ENCODE assay signal across 24 cellular contexts in genomic region chr13:60484865-60485264, GRCh38.
A peak's percentile ranks its signal among the peaks of the same experiment; 100 is the strongest.
DNase-seq lines count a peak whose midpoint lies in the region; ATAC-seq, FAIRE-seq and TF ChIP-seq lines count a peak whose summit lies in the region.
"Had no signal": no experiment of that assay in that cellular context is flagged by ENCODE, and none has a peak within 500 bp of the region (broad histone marks: within the 10 kb centered on the region; RNA-seq: fewer than 3 reads in every experiment).

No MANE protein-coding gene starts in this region.

- H3K27me3 ChIP-seq in HepG2 (ENCODE audit: control insufficient read depth in 1 of 2, insufficient read depth in 2 of 2, low read length in 2 of 2) (no peaks in the 10 kb centered on the region), right lobe of liver (no peaks in the 10 kb centered on the region), IMR-90 (ENCODE audit: control insufficient read depth, insufficient read depth, low read length) (no peaks in the 10 kb centered on the region), psoas muscle (ENCODE audit: insufficient read depth in 3 of 3, low read length in 2 of 3) (no peaks in the 10 kb centered on the region)
- H3K27me3 ChIP-seq: BE2C, BLaER1 had no signal

- BruUV-seq in HepG2 (replicated peaks; lab: Mats Ljungman, UMichigan) (no TSS peak), IMR-90 (replicated peaks; lab: Mats Ljungman, UMichigan) (no TSS peak)

- DNase-seq in HepG2 (ENCODE audit: low spot score) (no peak), right lobe of liver (no peak), IMR-90 (no peak), frontal cortex (ENCODE audit: low spot score in 2 of 2) (no peak), psoas muscle (no peak)
- DNase-seq: ACHN; BE2C; C1 segment of cervical spinal cord; CD4-positive, alpha-beta memory T cell; CD4-positive, CD25-positive, alpha-beta regulatory T cell; CD8-positive, alpha-beta memory T cell; COR-L47; DMS 273 treated with DMSO at 0.1 percent for 48 hours; DMS153; DMS53; DMS79; DND-41; EL; GF-D8 had no signal

- H2AFZ ChIP-seq in HepG2 (ENCODE audit: low read length): no peak overlapping the region
- no peak overlapping the region for H2AFZ ChIP-seq in IMR-90 (replicated peaks; ENCODE audit: low read length, poor library complexity)

- in situ Hi-C loops in HepG2 (cut with HindIII; ENCODE audit: extremely low pct_ligation_motif_present, low pct_unique_long_range_greater_than_20kb) (no loop called here), IMR-90 (cut with MboI; ENCODE audit: low sequenced_read_pairs) (no loop called here)

- H4K20me1 ChIP-seq in HepG2 (ENCODE audit: insufficient read depth, low read length): no peaks in the 10 kb centered on the region
- H4K20me1 ChIP-seq in IMR-90 (ENCODE audit: insufficient read depth, low read length): no peaks in the 10 kb centered on the region
- H4K20me1 ChIP-seq: BLaER1 had no signal

- H3K9ac ChIP-seq in HepG2 (ENCODE audit: insufficient read depth, low read depth, low read length): no peak overlapping the region
- no peak overlapping the region for H3K9ac ChIP-seq in IMR-90 (ENCODE audit: low read depth, low read length)
- H3K9ac ChIP-seq: BLaER1 had no signal

- no peak overlapping the region for H4K5ac ChIP-seq in IMR-90 (ENCODE audit: low read depth, low read length)

- no peak overlapping the region for H3K27ac ChIP-seq in HepG2 (ENCODE audit: extremely low read length, insufficient read depth, low read length)
- H3K27ac ChIP-seq in right lobe of liver: no peak overlapping the region
- no peak overlapping the region for H3K27ac ChIP-seq in IMR-90 (ENCODE audit: insufficient read depth, low read length)
- no peak overlapping the region for H3K27ac ChIP-seq in psoas muscle
- H3K27ac ChIP-seq: 22Rv1, BLaER1 had no signal

- H3K79me1 ChIP-seq in IMR-90 (ENCODE audit: low read depth in 1 of 2, low read length in 2 of 2): no peaks in the 10 kb centered on the region

- no peak overlapping the region for H4K8ac ChIP-seq in IMR-90 (ENCODE audit: low read depth in 2 of 2, low read length in 2 of 2)

- no peak overlapping the region for H2AK5ac ChIP-seq in IMR-90 (ENCODE audit: low read depth, low read length)

- H3K9me1 ChIP-seq in IMR-90 (ENCODE audit: insufficient read depth, low read length): no peaks in the 10 kb centered on the region

- no peak overlapping the region for H2AK9ac ChIP-seq in IMR-90 (replicated peaks; ENCODE audit: low read depth, low read length, poor library complexity)

- TF ChIP-seq POLR2A in HepG2 (IDR thresholded peaks at IDR 0.05; ENCODE audit: insufficient read depth in 1 of 2, low read depth in 2 of 2, low read length in 2 of 2) (no peak), right lobe of liver (IDR thresholded peaks at IDR 0.05) (no peak), IMR-90 (IDR thresholded peaks at IDR 0.05; ENCODE audit: low read depth, low read length) (no peak)

- no peak overlapping the region for H3K56ac ChIP-seq in IMR-90 (ENCODE audit: extremely low read depth, insufficient read depth, low read length)

- H3K4me2 ChIP-seq in HepG2 (ENCODE audit: low read depth, low read length) (no peak overlapping the region), IMR-90 (ENCODE audit: low read depth, low read length) (no peak overlapping the region)
- H3K4me2 ChIP-seq: BLaER1 had no signal

- POLR2A ChIA-PET in HepG2 (lab: Yijun Ruan, JAX): no interaction called here
- POLR2A ChIA-PET in IMR-90 (lab: Charles Lee; ENCODE audit: unreplicated experiment): no interaction called here

- dilution Hi-C loops in IMR-90 (cut with HindIII; ENCODE audit: low sequenced_read_pairs, unreplicated experiment): no loop called here

- intact Hi-C loops in HepG2 (cut with micrococcal nuclease; ENCODE audit: unreplicated experiment) (no loop called here), right lobe of liver (cut with DNase I) (no loop called here), IMR-90 (cut with micrococcal nuclease) (no loop called here), psoas muscle (cut with DNase I) (no loop called here)

- H3K36me3 ChIP-seq in HepG2 (replicated peaks in 1 of 2; ENCODE audit: control insufficient read depth in 1 of 2, insufficient read depth in 2 of 2, low read length in 2 of 2) (no peaks in the 10 kb centered on the region; a peak in 2 of 5 replicates), right lobe of liver (no peaks in the 10 kb centered on the region), IMR-90 (ENCODE audit: control insufficient read depth, insufficient read depth, low read length) (no peaks in the 10 kb centered on the region), psoas muscle (ENCODE audit: insufficient read depth in 1 of 2, low read depth in 1 of 2) (peaks cover 2 to 20% of the 10 kb centered on the region in 2 donors)

- ATAC-seq in HepG2 (no peak), right lobe of liver (no peak), IMR-90 (ENCODE audit: low read depth) (no peak), GM21825 (IDR thresholded peaks at IDR 0.05; ENCODE audit: unreplicated experiment) (no peak), psoas muscle (no peak)

- no peak for TF ChIP-seq RAD21 in HepG2 (CRISPR knock-in tag; IDR thresholded peaks at IDR 0.05)
- TF ChIP-seq RAD21 in IMR-90 (IDR thresholded peaks at IDR 0.05; ENCODE audit: low read length): no peak

- H3K4me1 ChIP-seq in HepG2 (ENCODE audit: insufficient read depth, low read length): no peaks in the 10 kb centered on the region
- H3K4me1 ChIP-seq in right lobe of liver: no peaks in the 10 kb centered on the region
- H3K4me1 ChIP-seq in IMR-90 (ENCODE audit: control insufficient read depth, insufficient read depth, low read length): no peaks in the 10 kb centered on the region
- H3K4me1 ChIP-seq in psoas muscle: no peaks in the 10 kb centered on the region
- H3K4me1 ChIP-seq: BE2C, BLaER1 had no signal

- H2BK120ac ChIP-seq in IMR-90 (ENCODE audit: low read depth, low read length): no peak overlapping the region

- TF ChIP-seq CTCF in HepG2 (CRISPR knock-in tag; IDR thresholded peaks at IDR 0.05) (no peak), right lobe of liver (IDR thresholded peaks at IDR 0.05) (no peak), IMR-90 (conservative IDR thresholded peaks at IDR 0.05; ENCODE audit: low read depth, low read length) (no peak), psoas muscle (IDR thresholded peaks at IDR 0.05) (no peak)

- H3K23ac ChIP-seq in IMR-90 (ENCODE audit: low read depth, low read length): no peak overlapping the region

- no peak overlapping the region for H2BK15ac ChIP-seq in IMR-90 (ENCODE audit: low read depth, low read length)

- H2BK5ac ChIP-seq in IMR-90 (ENCODE audit: low read depth, low read length, poor library complexity, severe bottlenecking): no peak overlapping the region

- FAIRE-seq in HepG2 (lab: Jason Lieb, UNC): no peak
- peak; percentile 24 for FAIRE-seq in frontal cortex (lab: Jason Lieb, UNC)
- FAIRE-seq: GM12891, GM19239 had no signal

- no peak overlapping the region for H3K4me3 ChIP-seq in HepG2 (replicated peaks in 1 of 3; ENCODE audit: insufficient read depth in 1 of 3, low read depth in 2 of 3, low read length in 3 of 3)
- H3K4me3 ChIP-seq in right lobe of liver: no peak overlapping the region
- H3K4me3 ChIP-seq in IMR-90 (ENCODE audit: insufficient read depth, low read depth, low read length): no peak overlapping the region
- H3K4me3 ChIP-seq in psoas muscle: no peak overlapping the region
- H3K4me3 ChIP-seq: BLaER1 had no signal

- peaks cover 10% of the 10 kb centered on the region; the same call in 1 of the 2 replicates for H3K9me3 ChIP-seq in HepG2 (ENCODE audit: low read length)
- H3K9me3 ChIP-seq in right lobe of liver: no peaks in the 10 kb centered on the region
- H3K9me3 ChIP-seq in IMR-90 (ENCODE audit: control insufficient read depth, insufficient read depth, low read length): no peaks in the 10 kb centered on the region; the same call in 1 of the 2 replicates
- H3K9me3 ChIP-seq in psoas muscle: no peaks in the 10 kb centered on the region
- H3K9me3 ChIP-seq: BE2C had no signal

- no peak overlapping the region for H3K18ac ChIP-seq in IMR-90 (ENCODE audit: low read depth, low read length)

- H3K79me2 ChIP-seq in HepG2 (ENCODE audit: insufficient read depth, low read length): no peaks in the 10 kb centered on the region

- H3K4ac ChIP-seq in IMR-90 (ENCODE audit: low read depth, low read length): no peak overlapping the region

- no peak overlapping the region for H2BK20ac ChIP-seq in IMR-90 (ENCODE audit: low read depth, low read length)

- CTCF ChIA-PET in HepG2 (lab: Yijun Ruan, JAX; ENCODE audit: low intra/inter-chr PET ratio, low total read pairs) (no interaction called here), IMR-90 (lab: Yijun Ruan, JAX) (no interaction called here)

- H4K91ac ChIP-seq in IMR-90 (ENCODE audit: insufficient read depth, low read depth, low read length): no peak overlapping the region

- H3K14ac ChIP-seq in IMR-90 (replicated peaks; ENCODE audit: low read depth, low read length): no peak overlapping the region

- no peak for TF ChIP-seq EP300 in HepG2 (IDR thresholded peaks at IDR 0.05; ENCODE audit: low read depth in 2 of 2, low read length in 2 of 2)
- TF ChIP-seq EP300 in HepG2 (CRISPR knock-in tag; IDR thresholded peaks at IDR 0.05; ENCODE audit: borderline replicate concordance): no peak

TF ChIP-seq in HepG2, 621 proteins besides CTCF, POLR2A, EP300 and RAD21 (continues in another document):
- TF ChIP-seq MAFK (conservative IDR thresholded peaks at IDR 0.05 in 1 of 2, IDR thresholded peaks at IDR 0.05 in 1 of 2; ENCODE audit: low read length in 2 of 2): peak; percentile 58 to 81; a peak in 3 of 4 replicates
- peak; percentile 62 for TF ChIP-seq MAFF (IDR thresholded peaks at IDR 0.05; ENCODE audit: low read depth, low read length)

TF ChIP-seq in IMR-90, 13 proteins besides CTCF, POLR2A, EP300 and RAD21:
- no peak for TF ChIP-seq RFX5 (IDR thresholded peaks at IDR 0.05; ENCODE audit: low read depth, low read length)
- TF ChIP-seq MAFK (IDR thresholded peaks at IDR 0.05; ENCODE audit: low read depth, low read length): peak; percentile 56; the same call in 1 of the 2 replicates
- no peak for TF ChIP-seq SMC3 (IDR thresholded peaks at IDR 0.05; ENCODE audit: low read depth, low read length)
- TF ChIP-seq MAZ (IDR thresholded peaks at IDR 0.05; ENCODE audit: borderline replicate concordance, low read depth, low read length): no peak
